Comparison of ENCODE assay signal across 9 cellular contexts in genomic region chr5:177071671-177072385, GRCh38. TPM values are rescaled to one million over a fixed set of nuclear protein-coding genes. Genes with fewer than 3 reads are reported as not detected.
DNase-seq lines count a peak whose midpoint lies in the region; ATAC-seq, FAIRE-seq and TF ChIP-seq lines count a peak whose summit lies in the region.
"Had no signal": no experiment of that assay in that cellular context is flagged by ENCODE, and none has a peak within 500 bp of the region (broad histone marks: within the 10 kb centered on the region; RNA-seq: fewer than 3 reads in every experiment).

No MANE protein-coding gene starts in this region.

- FAIRE-seq in D721Med (lab: Jason Lieb, UNC), result no peak
- FAIRE-seq: endometrium had no signal

- H3K9me3 ChIP-seq in heart left ventricle, result no peaks in the 10 kb centered on the region

- no peak overlapping the region for H3K4me3 Mint-ChIP-seq in activated naive CD8-positive, alpha-beta T cell treated with anti-CD3 and anti-CD28 coated beads for 36 hours

- peaks cover 6% of the 10 kb centered on the region for H3K4me1 Mint-ChIP-seq in activated naive CD8-positive, alpha-beta T cell treated with anti-CD3 and anti-CD28 coated beads for 36 hours

- H3K27me3 ChIP-seq in heart left ventricle, result no peaks in the 10 kb centered on the region

- H3K27ac ChIP-seq in heart left ventricle, result no peak overlapping the region

- peak; percentile 58 for DNase-seq in D721Med (ENCODE audit: insufficient read length, low spot score)
- DNase-seq in NCI-H1048 (lab: John Stamatoyannopoulos, UW), result peak; percentile 35
- peak; percentile 51 for DNase-seq in activated naive CD8-positive, alpha-beta T cell treated with anti-CD3 and anti-CD28 coated beads for 36 hours
- DNase-seq in heart left ventricle, result peak in 3 of 5 donors; percentile 56 to 73 (median 61)
- peak; percentile 58 for DNase-seq in putamen (ENCODE audit: low spot score)
- no peak for DNase-seq in 8988T

- peaks cover 4% of the 10 kb centered on the region for H3K36me3 Mint-ChIP-seq in activated naive CD8-positive, alpha-beta T cell treated with anti-CD3 and anti-CD28 coated beads for 36 hours

- no peak for TF ChIP-seq POLR2A in heart left ventricle (IDR thresholded peaks at IDR 0.05)

- peaks cover 0 to 5% (median 0%) of the 10 kb centered on the region in 12 donors for H3K4me1 ChIP-seq in heart left ventricle

- no peaks in the 10 kb centered on the region for H3K27me3 Mint-ChIP-seq in activated naive CD8-positive, alpha-beta T cell treated with anti-CD3 and anti-CD28 coated beads for 36 hours

- H3K27ac Mint-ChIP-seq in activated naive CD8-positive, alpha-beta T cell treated with anti-CD3 and anti-CD28 coated beads for 36 hours, result no peak overlapping the region

- 19 to 22% (median 21%) methylated on average over 5 to 6 of the region's 6 CpGs for WGBS in heart left ventricle, 4 donors

- no peak overlapping the region for H3K4me3 ChIP-seq in heart left ventricle

- peak; percentile 52 for ATAC-seq in GM21717 (IDR thresholded peaks at IDR 0.05; ENCODE audit: unreplicated experiment)
- ATAC-seq in SK-N-SH treated with all-trans-retinoic acid at 6 μM for 48 hours, result peak; percentile 96
- ATAC-seq in heart left ventricle, result peak; percentile 54 to 85 (median 78)

- peaks cover 0 to 4% (median 0%) of the 10 kb centered on the region in 9 donors for H3K36me3 ChIP-seq in heart left ventricle

- no peaks in the 10 kb centered on the region for H3K9me3 Mint-ChIP-seq in activated naive CD8-positive, alpha-beta T cell treated with anti-CD3 and anti-CD28 coated beads for 36 hours

- intact Hi-C loops in heart left ventricle (cut with DNase I), result loop anchor here (1.0 to 5.0 kb wide), 4 partner anchors 39 to 41 kb away; no protein-coding TSS in a partner anchor

- TF ChIP-seq CTCF in D721Med (IDR thresholded peaks at IDR 0.05; ENCODE audit: insufficient read depth, missing control alignments), result peak; percentile 84
- peak; percentile 79 to 91 (median 87) for TF ChIP-seq CTCF in heart left ventricle (IDR thresholded peaks at IDR 0.05)

TF ChIP-seq in SK-N-SH treated with all-trans-retinoic acid at 6 μM for 48 hours, 23 proteins besides CTCF, POLR2A, EP300 and RAD21:
- TF ChIP-seq ARNTL (CRISPR knock-in tag; IDR thresholded peaks at IDR 0.05; ENCODE audit: borderline replicate concordance, low read depth), result no peak
- no peak for TF ChIP-seq ESRRG (CRISPR knock-in tag; IDR thresholded peaks at IDR 0.05)
- TF ChIP-seq PPARA (CRISPR knock-in tag; IDR thresholded peaks at IDR 0.05; ENCODE audit: borderline replicate concordance), result no peak
- TF ChIP-seq ZNF565 (CRISPR knock-in tag; conservative IDR thresholded peaks at IDR 0.05; ENCODE audit: low read depth), result no peak
- no peak for TF ChIP-seq ZNF8 (CRISPR knock-in tag; IDR thresholded peaks at IDR 0.05)
- no peak for TF ChIP-seq TOX (CRISPR knock-in tag; IDR thresholded peaks at IDR 0.05; ENCODE audit: borderline replicate concordance)

RNA-seq across cellular contexts. Expression of gene FGFR4, which starts 14.9 kb away (rescaled TPM):
- total RNA-seq in activated naive CD8-positive, alpha-beta T cell treated with anti-CD3 and anti-CD28 coated beads for 36 hours, result 1 to 10 TPM; 1.4 to 1.5 TPM
- total RNA-seq in heart left ventricle, result 1 to 10 TPM in 3 of 9 donors, under 1 TPM in 5, not detected in 1; 0.35 to 2.6 (median 0.49) TPM
- under 1 TPM; 0.46 to 0.65 TPM for polyA plus RNA-seq in heart left ventricle

RNA-seq across cellular contexts. Expression of gene ZNF346, which starts 49.3 kb away (rescaled TPM):
- 10 to 100 TPM; 16.7 to 18.2 TPM for total RNA-seq in activated naive CD8-positive, alpha-beta T cell treated with anti-CD3 and anti-CD28 coated beads for 36 hours
- total RNA-seq in heart left ventricle, result 10 to 100 TPM in 2 of 9 donors, 1 to 10 TPM in 7; 6.5 to 11.9 (median 7.5) TPM
- polyA plus RNA-seq in heart left ventricle, result 1 to 10 TPM; 4.4 to 8.0 TPM
